ENCODE assay signal across 8 cellular contexts in genomic region chr22:28800308-28801041, GRCh38. TPM values are rescaled to one million over a fixed set of nuclear protein-coding genes. Genes with fewer than 3 reads are reported as not detected.
DNase-seq lines count a peak whose midpoint lies in the region; ATAC-seq and TF ChIP-seq lines count a peak whose summit lies in the region.

Gene XBP1 (minus strand): TSS chr22:28800569.

- H3K36me3 ChIP-seq in WERI-Rb-1 (peaks cover 38% of the 10 kb centered on the region), breast epithelium (peaks cover 6% of the 10 kb centered on the region), skeletal muscle tissue (ENCODE audit: control insufficient read depth in 3 of 3, insufficient read depth in 3 of 3, low read length in 3 of 3) (peaks cover 14 to 21% (median 16%) of the 10 kb centered on the region in 3 donors)

- peak; percentile 60 for DNase-seq in A172 (ENCODE audit: low spot score)
- DNase-seq in NCI-H2196 (lab: John Stamatoyannopoulos, UW; ENCODE audit: unreplicated experiment) = peak; percentile 81
- peak; percentile 93 for DNase-seq in WERI-Rb-1
- peak; percentile 94 to 96 for DNase-seq in breast epithelium (ENCODE audit: low spot score in 2 of 2)

- TF ChIP-seq CTCF in WERI-Rb-1 (IDR thresholded peaks at IDR 0.05; ENCODE audit: low read depth, low read length) (no peak), breast epithelium (IDR thresholded peaks at IDR 0.05) (no peak)

- H3K4me1 ChIP-seq in breast epithelium (no peaks in the 10 kb centered on the region), skeletal muscle tissue (ENCODE audit: control insufficient read depth in 3 of 3, insufficient read depth in 3 of 3, low read length in 3 of 3) (peaks cover 13 to 22% (median 17%) of the 10 kb centered on the region in 3 donors)

- ATAC-seq in GM18520 (IDR thresholded peaks at IDR 0.05; ENCODE audit: unreplicated experiment) = peak; percentile 71
- peak; percentile 40 for ATAC-seq in HG03060 (IDR thresholded peaks at IDR 0.05; ENCODE audit: low read depth, unreplicated experiment)

- H3K9ac ChIP-seq in skeletal muscle tissue (ENCODE audit: low read depth in 1 of 3, low read length in 3 of 3) = peak within 1 kb of the TSS; percentile 95 to 98 (median 96)

- intact Hi-C loops in breast epithelium (cut with DNase I; ENCODE audit: low total_unique reads) = no loop called here

- H3K9me3 ChIP-seq in WERI-Rb-1 (ENCODE audit: severe bottlenecking) = no peaks in the 10 kb centered on the region
- no peaks in the 10 kb centered on the region for H3K9me3 ChIP-seq in breast epithelium
- H3K9me3 ChIP-seq in iPS-18c (ENCODE audit: control insufficient read depth, insufficient read depth, low read length) = no peaks in the 10 kb centered on the region
- no peaks in the 10 kb centered on the region for H3K9me3 ChIP-seq in skeletal muscle tissue (ENCODE audit: control insufficient read depth in 3 of 3, low read length in 3 of 3)

- H3K27me3 ChIP-seq in WERI-Rb-1 (ENCODE audit: insufficient read depth, low read depth, severe bottlenecking) (no peaks in the 10 kb centered on the region), breast epithelium (no peaks in the 10 kb centered on the region), skeletal muscle tissue (ENCODE audit: control insufficient read depth in 3 of 3, insufficient read depth in 3 of 3, low read length in 3 of 3) (no peaks in the 10 kb centered on the region)

- H3K27ac ChIP-seq in WERI-Rb-1 (peak within 1 kb of the TSS; percentile 96), breast epithelium (peak within 1 kb of the TSS; percentile 97 to 100), skeletal muscle tissue (ENCODE audit: low read depth, low read length) (peak within 1 kb of the TSS; percentile 99)

- TF ChIP-seq POLR2A in breast epithelium (IDR thresholded peaks at IDR 0.05) = peak; percentile 92

- peak within 1 kb of the TSS; percentile 98 for H3K4me3 ChIP-seq in WERI-Rb-1 (ENCODE audit: low read depth, low read length)
- H3K4me3 ChIP-seq in breast epithelium = peak within 1 kb of the TSS; percentile 64 to 100 (median 92)
- peak within 1 kb of the TSS; percentile 62 for H3K4me3 ChIP-seq in iPS-18c (ENCODE audit: insufficient read depth, low read depth, low read length)
- peak within 1 kb of the TSS; percentile 68 to 93 (median 84) for H3K4me3 ChIP-seq in skeletal muscle tissue (ENCODE audit: low read length in 3 of 3)

RNA-seq across cellular contexts. Expression of gene XBP1, which starts in this region (rescaled TPM):
- 47.4 and 52.1 TPM in 2 replicates for total RNA-seq in A172 (2014; rRNA removed; shearing (Covaris generic))
- total RNA-seq in breast epithelium = 1,000 to 10,000 TPM in 2 of 3 donors, 100 to 1,000 TPM in 1; 156 to 1,772 (median 1,383) TPM
- total RNA-seq in skeletal muscle tissue = 126 TPM

Comparison
In these comparisons a context has a peak if more than half of its experiments do, and no peak if none do; other contexts are left out.
1. Peak in every context shown above with its lines: DNase-seq, ATAC-seq, H3K4me3 ChIP-seq and H3K27ac ChIP-seq.